19 cellular contexts compared by ENCODE assay signal in genomic region chr4:16788893-16789292, GRCh38.
DNase-seq lines count a peak whose midpoint lies in the region; ATAC-seq, FAIRE-seq and TF ChIP-seq lines count a peak whose summit lies in the region.
"Had no signal": no experiment of that assay in that cellular context is flagged by ENCODE, and none has a peak within 500 bp of the region (broad histone marks: within the 10 kb centered on the region; RNA-seq: fewer than 3 reads in every experiment).

No MANE protein-coding gene starts in this region.

- TF ChIP-seq EP300 in H1 (IDR thresholded peaks at IDR 0.05; ENCODE audit: borderline replicate concordance in 1 of 2, low read depth in 2 of 2, low read length in 2 of 2) = no peak

- H3K4me2 ChIP-seq in H1 (ENCODE audit: insufficient read depth in 1 of 2, low read depth in 2 of 2, low read length in 2 of 2) = peak overlapping the region; percentile 22 to 35; a peak in 2 of 4 replicates
- H3K4me2 ChIP-seq: BLaER1 treated with 17β-estradiol and CSF1 and Interleukin-3, amounts not matched to agents 10 nM and 100 nM had no signal

- H4K8ac ChIP-seq in H1 (ENCODE audit: extremely low read depth, insufficient read depth, low read length) = no peak overlapping the region

- peaks cover 46% of the 10 kb centered on the region for H3K4me1 Mint-ChIP-seq in HFFc6 (ENCODE audit: low read depth)
- H3K4me1 Mint-ChIP-seq: CD4-positive, CD25-positive, alpha-beta regulatory T cell had no signal

- H2AK5ac ChIP-seq in H1 (ENCODE audit: low read depth, low read length) = peak overlapping the region; percentile 44; the same call in 1 of the 2 replicates

- H2BK5ac ChIP-seq in H1 (ENCODE audit: low read depth, low read length) = 0 out of 2 replicates have a peak overlapping the region, but pooled peaks have one; percentile 17

- CTCF ChIA-PET in H1 (lab: Charles Lee; ENCODE audit: partially characterized antibody) = interaction anchor here (1.0 to 1.4 kb wide), 3 partner anchors 9 to 129 kb away, joined by 3 to 5 read pairs (median 4); no protein-coding TSS in a partner anchor

- intact Hi-C loops in psoas muscle (cut with DNase I) = no loop called here

- no peak overlapping the region for H2BK20ac ChIP-seq in H1 (ENCODE audit: low read length)

- H3K27ac ChIP-seq in H1 (ENCODE audit: low read depth, low read length) (no peak overlapping the region), psoas muscle (no peak overlapping the region), caudate nucleus (ENCODE audit: low read depth, low read length) (no peak overlapping the region)
- H3K27ac ChIP-seq: BLaER1 treated with 17β-estradiol and CSF1 and Interleukin-3, amounts not matched to agents 10 nM and 100 nM; GM23248 had no signal

- DNase-seq in Caki2 (ENCODE audit: low read depth) = peak; percentile 7
- no peak for DNase-seq in HFFc6
- no peak for DNase-seq in H1 (ENCODE audit: low read depth in 1 of 2, low spot score in 2 of 2)
- DNase-seq in left kidney (ENCODE audit: low read depth, low spot score) = peak; percentile 31
- DNase-seq in psoas muscle = no peak
- DNase-seq in stimulated activated naive CD4-positive, alpha-beta T cell treated with Interleukin-2 at 50 U/mL for 16 hours (lab: John Stamatoyannopoulos, UW) = no peak
- DNase-seq in caudate nucleus (lab: John Stamatoyannopoulos, UW) = no peak
- DNase-seq in activated gamma-delta T cell treated with Interleukin-2 at 50 U/mL for 16 hours = no peak
- DNase-seq: 8988T; AML-193; Calu3; CD4-positive, CD25-positive, alpha-beta regulatory T cell; DMS 273 treated with DMSO at 0.1 percent for 48 hours; HCEC 1CT; KBM-7 had no signal

- H4K20me1 ChIP-seq in H1 (replicated peaks in 1 of 2; ENCODE audit: control insufficient read depth in 1 of 2, insufficient read depth in 2 of 2, low read length in 2 of 2) = no peaks in the 10 kb centered on the region
- H4K20me1 ChIP-seq: BLaER1 treated with 17β-estradiol and CSF1 and Interleukin-3, amounts not matched to agents 10 nM and 100 nM had no signal

- no peak for TF ChIP-seq POLR2A in H1 (IDR thresholded peaks at IDR 0.05; ENCODE audit: control extremely low read depth in 1 of 2, low read depth in 2 of 2, low read length in 2 of 2)

- H3K4me3 Mint-ChIP-seq in HFFc6 = no peak overlapping the region
- H3K4me3 Mint-ChIP-seq: CD4-positive, CD25-positive, alpha-beta regulatory T cell had no signal

- no peak overlapping the region for H3K23ac ChIP-seq in H1 (ENCODE audit: insufficient read length)

- H3K4me3 ChIP-seq in H1 (ENCODE audit: extremely low read depth in 1 of 4, insufficient read depth in 2 of 4, low read depth in 3 of 4, low read length in 4 of 4) = no peak overlapping the region
- no peak overlapping the region for H3K4me3 ChIP-seq in psoas muscle
- H3K4me3 ChIP-seq: BLaER1 treated with 17β-estradiol and CSF1 and Interleukin-3, amounts not matched to agents 10 nM and 100 nM; GM12878; GM23248 had no signal

- H3K18ac ChIP-seq in H1 (ENCODE audit: extremely low read depth, low read length) = no peak overlapping the region

- TF ChIP-seq CTCF in HFFc6 (IDR thresholded peaks at IDR 0.05) (no peak), H1 (IDR thresholded peaks at IDR 0.05; ENCODE audit: control extremely low read depth in 1 of 3, insufficient read depth in 1 of 3, low read depth in 1 of 3, low read length in 3 of 3) (no peak), psoas muscle (IDR thresholded peaks at IDR 0.05) (no peak)

- no peak overlapping the region for H4K91ac ChIP-seq in H1 (replicated peaks; ENCODE audit: insufficient read length, low read length)

- H3K23me2 ChIP-seq in H1 (ENCODE audit: low read depth, low read length) = no peaks in the 10 kb centered on the region

- H4K5ac ChIP-seq in H1 (ENCODE audit: insufficient read length, low read depth, low read length) = no peak overlapping the region

- no peak overlapping the region for H3K9ac ChIP-seq in H1 (replicated peaks in 1 of 4; ENCODE audit: extremely low read depth in 1 of 4, low read depth in 3 of 4, low read length in 3 of 4)
- H3K9ac ChIP-seq: BLaER1 treated with 17β-estradiol and CSF1 and Interleukin-3, amounts not matched to agents 10 nM and 100 nM; GM23248 had no signal

- no peak for TF ChIP-seq RAD21 in H1 (IDR thresholded peaks at IDR 0.05 in 1 of 2, conservative IDR thresholded peaks at IDR 0.05 in 1 of 2; ENCODE audit: low read depth in 2 of 2, low read length in 2 of 2)

- FAIRE-seq in H1 (lab: Jason Lieb, UNC) = no peak
- FAIRE-seq: GM12878, GM18507 had no signal

- POLR2A ChIA-PET in H1 (lab: Charles Lee; ENCODE audit: partially characterized antibody) = no interaction called here

- H3K4me1 ChIP-seq in H1 (replicated peaks in 1 of 4; ENCODE audit: control insufficient read depth in 3 of 4, insufficient read depth in 4 of 4, low read length in 3 of 4) (peaks cover 2 to 21% (median 12%) of the 10 kb centered on the region in 4 experiments; a peak in 6 of 7 replicates), psoas muscle (no peaks in the 10 kb centered on the region)
- H3K4me1 ChIP-seq: BLaER1 treated with 17β-estradiol and CSF1 and Interleukin-3, amounts not matched to agents 10 nM and 100 nM had no signal

- H3K27me3 ChIP-seq in H1 (replicated peaks in 1 of 4; ENCODE audit: control insufficient read depth in 3 of 4, extremely low read depth in 1 of 4, insufficient read depth in 3 of 4, low read length in 3 of 4) (no peaks in the 10 kb centered on the region), psoas muscle (ENCODE audit: insufficient read depth in 3 of 3, low read length in 2 of 3) (no peaks in the 10 kb centered on the region)
- H3K27me3 ChIP-seq: BLaER1 treated with 17β-estradiol and CSF1 and Interleukin-3, amounts not matched to agents 10 nM and 100 nM had no signal

- H3K27ac Mint-ChIP-seq in HFFc6 = peak overlapping the region; percentile 4
- H3K27ac Mint-ChIP-seq: CD4-positive, CD25-positive, alpha-beta regulatory T cell had no signal

- H2AFZ ChIP-seq in H1 (ENCODE audit: low read length) = no peak overlapping the region
- H2AFZ ChIP-seq: GM23248 had no signal

- no peaks in the 10 kb centered on the region for H3K9me3 Mint-ChIP-seq in HFFc6

- H3K79me1 ChIP-seq in H1 (ENCODE audit: low read depth, low read length) = no peaks in the 10 kb centered on the region; the same call in 1 of the 2 replicates

- H3K4ac ChIP-seq in H1 (replicated peaks; ENCODE audit: insufficient read length, low read depth, low read length) = no peak overlapping the region

- in situ Hi-C loops in Caki2 (cut with HindIII; ENCODE audit: low pct_unique_long_range_greater_than_20kb, low sequenced_read_pairs) = no loop called here

- H3K56ac ChIP-seq in H1 (replicated peaks; ENCODE audit: insufficient read length, low read depth, low read length) = no peak overlapping the region

- no peaks in the 10 kb centered on the region; the same call in none of the 2 replicates for H3K27me3 Mint-ChIP-seq in HFFc6 (ENCODE audit: insufficient read depth)
- H3K27me3 Mint-ChIP-seq: CD4-positive, CD25-positive, alpha-beta regulatory T cell had no signal

- no peak overlapping the region for H2BK120ac ChIP-seq in H1 (replicated peaks; ENCODE audit: low read depth, low read length)

- 0 out of 2 replicates have a peak overlapping the region, but pooled peaks have one; percentile 47 for H2BK15ac ChIP-seq in H1 (ENCODE audit: low read length)

- peaks cover 11% of the 10 kb centered on the region; the same call in 1 of the 2 replicates for H3K36me3 Mint-ChIP-seq in HFFc6 (ENCODE audit: low read depth)
- H3K36me3 Mint-ChIP-seq: CD4-positive, CD25-positive, alpha-beta regulatory T cell had no signal

- H3K9me3 ChIP-seq in H1 (ENCODE audit: insufficient read depth in 2 of 2, low read depth in 1 of 2, low read length in 1 of 2) (no peaks in the 10 kb centered on the region), psoas muscle (no peaks in the 10 kb centered on the region)
- H3K9me3 ChIP-seq: BLaER1 treated with 17β-estradiol and CSF1 and Interleukin-3, amounts not matched to agents 10 nM and 100 nM had no signal

- H3K14ac ChIP-seq in H1 (ENCODE audit: insufficient read length) = no peak overlapping the region

- H2BK12ac ChIP-seq in H1 (ENCODE audit: low read depth, low read length) = 0 out of 2 replicates have a peak overlapping the region, but pooled peaks have one; percentile 2

- ATAC-seq in psoas muscle = no peak
- ATAC-seq: GM12878 had no signal

- no peaks in the 10 kb centered on the region for H3K36me3 ChIP-seq in H1 (ENCODE audit: control insufficient read depth in 2 of 4, insufficient read depth in 4 of 4, low read length in 3 of 4)
- H3K36me3 ChIP-seq in psoas muscle (ENCODE audit: insufficient read depth in 1 of 2, low read depth in 1 of 2) = no peaks in the 10 kb centered on the region
- H3K36me3 ChIP-seq: BLaER1 treated with 17β-estradiol and CSF1 and Interleukin-3, amounts not matched to agents 10 nM and 100 nM had no signal

- WGBS in H1 (ENCODE audit: extremely low coverage in 1 of 2, insufficient coverage in 1 of 2, insufficient read length in 1 of 2, insufficient replicate concordance in 2 of 2, low coverage in 1 of 2, low lambda C conversion rate in 2 of 2, missing lambda C conversion rate in 1 of 2), 2 experiments = 78% methylated on average over 3 of the region's 3 CpGs; no CpG with 5 or more reads in 1 of the 2 experiments
- 64 to 74% (median 66%) methylated on average over 3 of the region's 3 CpGs for WGBS in psoas muscle, 3 donors

- 0 out of 4 replicates have a peak, but pooled peaks cover 0 to 6% of the 10 kb centered on the region in 2 experiments for H3K79me2 ChIP-seq in H1 (ENCODE audit: control insufficient read depth in 1 of 2, insufficient read depth in 2 of 2, low read length in 2 of 2)

TF ChIP-seq in H1, 55 proteins besides CTCF, POLR2A, EP300 and RAD21:
- TF ChIP-seq SRF (IDR thresholded peaks at IDR 0.05; ENCODE audit: low read depth, low read length) (no peak), MAX (IDR thresholded peaks at IDR 0.05) (no peak), TAF1 (IDR thresholded peaks at IDR 0.05; ENCODE audit: low read depth, low read length) (no peak), SAP30 (IDR thresholded peaks at IDR 0.05; ENCODE audit: insufficient read depth, insufficient replicate concordance, low read length) (no peak), EZH2 (IDR thresholded peaks at IDR 0.05; ENCODE audit: low read depth, low read length, severe bottlenecking) (no peak), JUND (IDR thresholded peaks at IDR 0.05; ENCODE audit: low read length) (no peak), RXRA (IDR thresholded peaks at IDR 0.05; ENCODE audit: insufficient read depth, low read depth, low read length) (no peak), SP1 (IDR thresholded peaks at IDR 0.05; ENCODE audit: low read depth, low read length) (no peak)

Comparison
In these comparisons a context has a peak if more than half of its experiments do, and no peak if none do; other contexts are left out.
1. DNase-seq: peak in Caki2 (single experiment) and left kidney (single experiment); none in HFFc6 (single experiment), H1 (0 of 2), psoas muscle (0 of 2), stimulated activated naive CD4-positive, alpha-beta T cell treated with Interleukin-2 at 50 U/mL for 16 hours (single experiment), caudate nucleus (0 of 61) and activated gamma-delta T cell treated with Interleukin-2 at 50 U/mL for 16 hours (single experiment).